In the genomic region with DNA sequence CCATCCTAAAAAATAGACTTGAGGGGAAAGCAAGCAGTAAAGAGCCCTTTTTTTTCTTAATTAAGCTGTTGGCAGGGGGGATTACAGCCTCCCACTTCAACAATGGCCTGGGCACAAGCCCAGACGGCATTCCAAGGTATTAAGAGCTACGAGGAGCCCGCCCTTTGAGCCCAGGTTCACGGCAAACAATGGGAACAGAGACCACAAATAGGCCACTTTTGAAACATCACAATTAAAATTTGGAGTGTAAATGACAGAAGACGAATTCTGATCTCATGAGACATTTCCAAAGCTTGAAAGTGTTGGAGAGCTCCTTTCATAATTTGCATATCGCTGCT, we compare ENCODE assay signal across 10 cellular contexts. TPM values are rescaled to one million over a fixed set of nuclear protein-coding genes. Genes with fewer than 3 reads are reported as not detected.
DNase-seq lines count a peak whose midpoint lies in the region; ATAC-seq, FAIRE-seq and TF ChIP-seq lines count a peak whose summit lies in the region.
"Had no signal": no experiment of that assay in that cellular context is flagged by ENCODE, and none has a peak within 500 bp of the region (broad histone marks: within the 10 kb centered on the region; RNA-seq: fewer than 3 reads in every experiment).

No MANE protein-coding gene starts in this region.

- H3K4me3 ChIP-seq in DOHH2 (ENCODE audit: low read length) (peak overlapping the region; percentile 44), Loucy (ENCODE audit: low read length, poor library complexity, severe bottlenecking) (peak overlapping the region; percentile 80), astrocyte (ENCODE audit: insufficient read depth, low read depth, low read length) (no peak overlapping the region)

- peaks cover 64% of the 10 kb centered on the region for H3K4me1 ChIP-seq in DOHH2 (ENCODE audit: control insufficient read depth, low read length)
- peaks cover 95% of the 10 kb centered on the region for H3K4me1 ChIP-seq in Loucy (ENCODE audit: insufficient read depth, low read length, poor library complexity, severe bottlenecking)
- peaks cover 31% of the 10 kb centered on the region for H3K4me1 ChIP-seq in astrocyte (ENCODE audit: insufficient read depth, low read length)

- DNase-seq in astrocyte (ENCODE audit: low read depth) (peak; percentile 43), osteocyte (ENCODE audit: extremely low spot score, unreplicated experiment) (no peak), D721Med (ENCODE audit: insufficient read length, low spot score) (no peak), OCI-M2 (lab: John Stamatoyannopoulos, UW; ENCODE audit: unreplicated experiment) (no peak)
- DNase-seq: NCI-H1930 had no signal

- no peaks in the 10 kb centered on the region for H3K27me3 ChIP-seq in DOHH2 (ENCODE audit: control insufficient read depth, low read length)
- H3K27me3 ChIP-seq in Loucy (ENCODE audit: insufficient read depth, low read length, poor library complexity, severe bottlenecking) = no peaks in the 10 kb centered on the region
- no peaks in the 10 kb centered on the region for H3K27me3 ChIP-seq in astrocyte (ENCODE audit: insufficient read depth, low read length)

- peak overlapping the region; percentile 83 for H3K9ac ChIP-seq in Loucy (ENCODE audit: low read depth, low read length, poor library complexity, severe bottlenecking)
- no peak overlapping the region for H3K9ac ChIP-seq in astrocyte (ENCODE audit: low read length)

- H3K4me3 Mint-ChIP-seq in astrocyte (ENCODE audit: unreplicated experiment) (no peak overlapping the region), osteocyte (ENCODE audit: unreplicated experiment) (no peak overlapping the region)

- no peaks in the 10 kb centered on the region for H3K9me3 Mint-ChIP-seq in astrocyte (ENCODE audit: unreplicated experiment)
- H3K9me3 Mint-ChIP-seq in osteocyte (ENCODE audit: unreplicated experiment) = no peaks in the 10 kb centered on the region

- H3K9me2 ChIP-seq in DOHH2 (replicated peaks; ENCODE audit: control insufficient read depth, low read length) = no peaks in the 10 kb centered on the region
- no peaks in the 10 kb centered on the region for H3K9me2 ChIP-seq in Loucy (replicated peaks; ENCODE audit: low read depth, low read length)

- H3K36me3 ChIP-seq in DOHH2 (ENCODE audit: control insufficient read depth, low read length) (peaks cover 12% of the 10 kb centered on the region), Loucy (ENCODE audit: insufficient read depth, low read length) (no peaks in the 10 kb centered on the region), astrocyte (ENCODE audit: insufficient read depth, low read length) (peaks cover 15% of the 10 kb centered on the region)

- H3K36me3 Mint-ChIP-seq in astrocyte (ENCODE audit: low read depth, unreplicated experiment) (peaks cover 3% of the 10 kb centered on the region), osteocyte (ENCODE audit: unreplicated experiment) (peaks cover 4% of the 10 kb centered on the region)

- H3K27ac ChIP-seq in DOHH2 (ENCODE audit: low read depth, low read length) (peak overlapping the region; percentile 26; the same call in 1 of the 2 replicates), astrocyte (ENCODE audit: low read depth, low read length) (no peak overlapping the region)

- no peaks in the 10 kb centered on the region for H3K27me3 Mint-ChIP-seq in astrocyte (ENCODE audit: low read depth, unreplicated experiment)
- no peaks in the 10 kb centered on the region for H3K27me3 Mint-ChIP-seq in osteocyte (ENCODE audit: unreplicated experiment)
- H3K27me3 Mint-ChIP-seq: progenitor cell of endocrine pancreas had no signal

- H2AFZ ChIP-seq in Loucy (ENCODE audit: low read length) (no peak overlapping the region), astrocyte (ENCODE audit: low read depth, low read length) (no peak overlapping the region)

- H3K79me2 ChIP-seq in DOHH2 (ENCODE audit: control insufficient read depth, low read length) (peaks cover 98% of the 10 kb centered on the region), Loucy (ENCODE audit: insufficient read depth, low read length) (peaks cover 100% of the 10 kb centered on the region), astrocyte (ENCODE audit: insufficient read depth, low read length) (peaks cover 100% of the 10 kb centered on the region)

- H3K9me3 ChIP-seq in DOHH2 (ENCODE audit: control insufficient read depth, insufficient read depth, low read length) = no peaks in the 10 kb centered on the region
- no peaks in the 10 kb centered on the region for H3K9me3 ChIP-seq in Loucy (ENCODE audit: insufficient read depth, low read depth, low read length)
- no peaks in the 10 kb centered on the region for H3K9me3 ChIP-seq in astrocyte (ENCODE audit: insufficient read depth, low read depth, low read length)

- TF ChIP-seq CTCF in DOHH2 (IDR thresholded peaks at IDR 0.05; ENCODE audit: low read depth, low read length, poor library complexity, severe bottlenecking) = no peak
- TF ChIP-seq CTCF in Loucy (conservative IDR thresholded peaks at IDR 0.05; ENCODE audit: low read length) = no peak
- TF ChIP-seq CTCF in astrocyte (IDR thresholded peaks at IDR 0.05; ENCODE audit: insufficient read depth, low read depth, low read length) = no peak
- TF ChIP-seq CTCF in osteocyte (IDR thresholded peaks at IDR 0.05) = no peak
- TF ChIP-seq CTCF in D721Med (IDR thresholded peaks at IDR 0.05; ENCODE audit: insufficient read depth, missing control alignments) = no peak

- H4K20me1 ChIP-seq in DOHH2 (ENCODE audit: control insufficient read depth, insufficient read depth, low read depth, low read length) = peaks cover 32% of the 10 kb centered on the region
- H4K20me1 ChIP-seq in Loucy (ENCODE audit: insufficient read depth, low read length, poor library complexity, severe bottlenecking) = peaks cover 76% of the 10 kb centered on the region
- peaks cover 98% of the 10 kb centered on the region for H4K20me1 ChIP-seq in astrocyte (ENCODE audit: insufficient read depth, low read length)

- no peak for ATAC-seq in GM21381 (IDR thresholded peaks at IDR 0.05; ENCODE audit: unreplicated experiment)
- ATAC-seq in HG03457 (IDR thresholded peaks at IDR 0.05; ENCODE audit: unreplicated experiment) = no peak

- no peak for FAIRE-seq in astrocyte (lab: Jason Lieb, UNC)
- no peak for FAIRE-seq in D721Med (lab: Jason Lieb, UNC)

- H3K4me1 Mint-ChIP-seq in astrocyte (ENCODE audit: low read depth, unreplicated experiment) = peaks cover 22% of the 10 kb centered on the region
- H3K4me1 Mint-ChIP-seq in osteocyte (ENCODE audit: unreplicated experiment) = peaks cover 57% of the 10 kb centered on the region

- H3K4me2 ChIP-seq in DOHH2 (ENCODE audit: low read length) = peak overlapping the region; percentile 59
- peak overlapping the region; percentile 96 for H3K4me2 ChIP-seq in Loucy (ENCODE audit: low read depth, low read length, poor library complexity, severe bottlenecking)
- H3K4me2 ChIP-seq in astrocyte (ENCODE audit: low read length) = peak overlapping the region; percentile 21

- H3K27ac Mint-ChIP-seq in astrocyte (ENCODE audit: unreplicated experiment) (no peak overlapping the region), osteocyte (ENCODE audit: unreplicated experiment) (peak overlapping the region; percentile 18)

- H3F3A ChIP-seq in DOHH2 (ENCODE audit: control insufficient read depth, insufficient read depth) (peaks cover 7% of the 10 kb centered on the region; the same call in 1 of the 2 replicates), Loucy (ENCODE audit: low read depth) (peaks cover 22% of the 10 kb centered on the region)

RNA-seq across cellular contexts. Expression of a gene that starts 8.9 kb away (rescaled TPM):
- total RNA-seq in astrocyte = 42.2 and 48.0 TPM in 2 replicates
- total RNA-seq in osteocyte = 39.7 and 41.1 TPM in 2 replicates

RNA-seq across cellular contexts. Expression of a gene that starts 34.3 kb away (rescaled TPM):
- 71.2 and 79.4 TPM in 2 replicates for total RNA-seq in astrocyte
- total RNA-seq in osteocyte = 60.4 and 66.6 TPM in 2 replicates

RNA-seq across cellular contexts. Expression of a gene that starts 52.1 kb away (rescaled TPM):
- total RNA-seq in astrocyte = 65.9 and 79.5 TPM in 2 replicates
- total RNA-seq in osteocyte = 34.6 and 39.9 TPM in 2 replicates

Comparison
In these comparisons a context has a peak if more than half of its experiments do, and no peak if none do; other contexts are left out.
1. H3K4me2 ChIP-seq: peak in every context shown above with its lines; median percentile 96 in Loucy; 59 in DOHH2; 21 in astrocyte.